ENCODE assay signal across 1 cellular context in the genomic region with DNA sequence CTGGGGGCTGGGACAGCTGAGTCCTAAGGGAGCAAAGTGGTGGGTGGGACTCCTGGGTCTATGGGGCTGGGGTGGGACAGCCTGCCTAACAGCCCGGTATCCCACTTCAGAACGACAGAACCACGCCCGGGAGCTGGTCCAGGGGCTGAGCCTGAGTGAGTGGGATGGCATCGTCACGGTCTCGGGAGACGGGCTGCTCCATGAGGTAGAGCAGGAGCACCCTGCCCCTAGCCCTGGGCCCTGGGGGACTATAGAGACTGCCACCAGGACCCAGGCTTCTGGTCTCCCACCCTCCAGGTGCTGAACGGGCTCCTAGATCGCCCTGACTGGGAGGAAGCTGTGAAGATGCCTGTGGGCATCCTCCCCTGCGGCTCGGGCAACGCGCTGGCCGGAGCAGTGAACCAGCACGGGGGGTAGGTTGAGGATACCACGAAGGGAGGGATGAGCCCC.
TF ChIP-seq lines count a peak whose summit lies in the region.

No MANE protein-coding gene starts in this region.

TF ChIP-seq in HCT116, 20 proteins besides CTCF, POLR2A, EP300 and RAD21:
- TF ChIP-seq POLR2AphosphoS5 (IDR thresholded peaks at IDR 0.05; ENCODE audit: low read depth, low read length) (0 out of 2 replicates have a peak, but pooled peaks have one; percentile 27), ZFX (IDR thresholded peaks at IDR 0.05) (no peak)
